ENCODE assay signal across 21 cellular contexts in genomic region chr18:30765247-30765646, GRCh38.
"Had no signal": no experiment of that assay in that cellular context is flagged by ENCODE, and none has a peak within 500 bp of the region (broad histone marks: within the 10 kb centered on the region; RNA-seq: fewer than 3 reads in every experiment).

No MANE protein-coding gene starts in this region.

- ATAC-seq: T-cell had no signal

- DNase-seq: Kasumi-1, MV-4-11, NCI-H1048, NCI-H1105 treated with DMSO at 0.1 percent for 48 hours, NCI-H1417 treated with DMSO at 0.1 percent for 48 hours, NCI-H146, NCI-H1694 treated with DMSO at 0.1 percent for 48 hours, NCI-H1930, NCI-H2081, NCI-H2107, NCI-H2227 treated with DMSO at 0.1 percent for 48 hours, NCI-H524, NCI-H526 treated with DMSO at 0.1 percent for 48 hours, NCI-H748 treated with DMSO at 0.1 percent for 48 hours, RPMI8226, SHP77, SK-N-SH, SW 1271, T-cell had no signal

- H3K9me3 ChIP-seq: SK-N-SH had no signal

- FAIRE-seq: RCC 7860 had no signal

- H3K27ac ChIP-seq: KMS-11 had no signal

- H3K9ac ChIP-seq: KMS-11, SK-N-SH had no signal

- H3K4me2 ChIP-seq: KMS-11, SK-N-SH had no signal
